ENCODE assay signal across 17 cellular contexts in genomic region chr2:96231316-96231715, GRCh38. TPM values are rescaled to one million over a fixed set of nuclear protein-coding genes. Genes with fewer than 3 reads are reported as not detected.
DNase-seq lines count a peak whose midpoint lies in the region; ATAC-seq and TF ChIP-seq lines count a peak whose summit lies in the region.
"Had no signal": no experiment of that assay in that cellular context is flagged by ENCODE, and none has a peak within 500 bp of the region (broad histone marks: within the 10 kb centered on the region; RNA-seq: fewer than 3 reads in every experiment).

No MANE protein-coding gene starts in this region.

- no peak for TF ChIP-seq EP300 in stomach (IDR thresholded peaks at IDR 0.05)

- no peaks in the 10 kb centered on the region for H3K4me1 ChIP-seq in RWPE2 (ENCODE audit: insufficient read depth, poor library complexity, severe bottlenecking)
- H3K4me1 ChIP-seq in uterus, result no peaks in the 10 kb centered on the region
- H3K4me1 ChIP-seq in stomach, result no peaks in the 10 kb centered on the region
- H3K4me1 ChIP-seq: BE2C, Caco-2 had no signal

- no peaks in the 10 kb centered on the region for H3K27me3 Mint-ChIP-seq in stimulated activated memory B cell treated with anti-CD40 and anti-IgM and Interleukin-4, amounts not matched to agents 10 μg/mL and 1 μg/mL and 100 μg/mL, for 72 hours
- H3K27me3 Mint-ChIP-seq: CD4-positive, CD25-positive, alpha-beta regulatory T cell; IgD-negative memory B cell had no signal

- H3K36me3 ChIP-seq in RWPE2 (ENCODE audit: low read depth), result no peaks in the 10 kb centered on the region
- no peaks in the 10 kb centered on the region for H3K36me3 ChIP-seq in uterus
- H3K36me3 ChIP-seq in stomach, result no peaks in the 10 kb centered on the region
- H3K36me3 ChIP-seq: BE2C had no signal

- peak; percentile 2 for DNase-seq in AG20443 (ENCODE audit: low spot score)
- no peak for DNase-seq in RWPE2 (ENCODE audit: low spot score)
- peak; percentile 20 for DNase-seq in kidney tubule cell (ENCODE audit: low spot score)
- no peak for DNase-seq in T-helper 1 cell
- no peak for DNase-seq in uterus
- no peak for DNase-seq in stomach
- no peak for DNase-seq in AML-193 (lab: John Stamatoyannopoulos, UW)
- DNase-seq: 8988T; BE2C; C1 segment of cervical spinal cord; Caco-2; CD4-positive, CD25-positive, alpha-beta regulatory T cell; GM23248; HFFc6 had no signal

- H3K27ac ChIP-seq in RWPE2 (ENCODE audit: poor library complexity, severe bottlenecking), result no peak overlapping the region
- no peak overlapping the region for H3K27ac ChIP-seq in uterus
- no peak overlapping the region for H3K27ac ChIP-seq in stomach
- H3K27ac ChIP-seq: GM23248 had no signal

- peaks cover 21% of the 10 kb centered on the region for H3K4me1 Mint-ChIP-seq in stimulated activated memory B cell treated with anti-CD40 and anti-IgM and Interleukin-4, amounts not matched to agents 10 μg/mL and 1 μg/mL and 100 μg/mL, for 72 hours

- H3K9me3 ChIP-seq in RWPE2 (ENCODE audit: severe bottlenecking) (no peaks in the 10 kb centered on the region), uterus (no peaks in the 10 kb centered on the region), stomach (no peaks in the 10 kb centered on the region)
- H3K9me3 ChIP-seq: BE2C, Caco-2 had no signal

- peak overlapping the region; percentile 53 for H3K27ac Mint-ChIP-seq in stimulated activated memory B cell treated with anti-CD40 and anti-IgM and Interleukin-4, amounts not matched to agents 10 μg/mL and 1 μg/mL and 100 μg/mL, for 72 hours
- H3K27ac Mint-ChIP-seq: HFFc6, IgD-negative memory B cell had no signal

- H3K27me3 ChIP-seq in RWPE2 (ENCODE audit: insufficient read depth, poor library complexity, severe bottlenecking) (no peaks in the 10 kb centered on the region), uterus (no peaks in the 10 kb centered on the region), stomach (no peaks in the 10 kb centered on the region)
- H3K27me3 ChIP-seq: BE2C had no signal

- peaks cover 5% of the 10 kb centered on the region for H3K36me3 Mint-ChIP-seq in stimulated activated memory B cell treated with anti-CD40 and anti-IgM and Interleukin-4, amounts not matched to agents 10 μg/mL and 1 μg/mL and 100 μg/mL, for 72 hours

- H3K4me3 Mint-ChIP-seq in stimulated activated memory B cell treated with anti-CD40 and anti-IgM and Interleukin-4, amounts not matched to agents 10 μg/mL and 1 μg/mL and 100 μg/mL, for 72 hours, result no peak overlapping the region
- H3K4me3 Mint-ChIP-seq: CD4-positive, CD25-positive, alpha-beta regulatory T cell; HFFc6; IgD-negative memory B cell had no signal

- peak; percentile 25; the same call in 1 of the 3 replicates for ATAC-seq in RWPE2 (ENCODE audit: low read depth)
- ATAC-seq in stimulated activated memory B cell treated with anti-CD40 and anti-IgM and Interleukin-4, amounts not matched to agents 10 μg/mL and 1 μg/mL and 100 μg/mL, for 72 hours, result no peak
- ATAC-seq: HCT116 had no signal

- intact Hi-C loops in uterus (cut with DNase I; ENCODE audit: low total_unique reads) (no loop called here), stomach (cut with DNase I; ENCODE audit: low total_unique reads) (no loop called here)

- H3K4me3 ChIP-seq in RWPE2 (ENCODE audit: severe bottlenecking) (no peak overlapping the region), uterus (no peak overlapping the region), stomach (no peak overlapping the region)
- H3K4me3 ChIP-seq: GM23248 had no signal

- H3K9me3 Mint-ChIP-seq in stimulated activated memory B cell treated with anti-CD40 and anti-IgM and Interleukin-4, amounts not matched to agents 10 μg/mL and 1 μg/mL and 100 μg/mL, for 72 hours, result no peaks in the 10 kb centered on the region
- H3K9me3 Mint-ChIP-seq: CD4-positive, CD25-positive, alpha-beta regulatory T cell; HFFc6; IgD-negative memory B cell had no signal

- TF ChIP-seq CTCF in RWPE2 (IDR thresholded peaks at IDR 0.05; ENCODE audit: poor library complexity, severe bottlenecking), result no peak
- TF ChIP-seq CTCF in uterus (IDR thresholded peaks at IDR 0.05), result no peak
- no peak for TF ChIP-seq CTCF in stomach (IDR thresholded peaks at IDR 0.05)

- TF ChIP-seq POLR2A in uterus (IDR thresholded peaks at IDR 0.05) (no peak), stomach (IDR thresholded peaks at IDR 0.05) (no peak)

- WGBS in stomach, 5 donors, result 87 to 99% (median 98%) methylated on average over 4 of the region's 4 CpGs

RNA-seq across cellular contexts. Expression of gene STARD7, which starts 22.7 kb away (rescaled TPM):
- total RNA-seq in uterus (100 to 1,000 TPM in 1 of 4 donors, 10 to 100 TPM in 3; 53.5 to 128 (median 76.4) TPM), stomach (100 to 1,000 TPM in 2 of 5 donors, 10 to 100 TPM in 3; 30.3 to 165 (median 87.5) TPM)
- polyA plus RNA-seq in stomach, result 10 to 100 TPM; 34.6 to 46.4 (median 43.1) TPM

RNA-seq across cellular contexts. Expression of gene TMEM127, which starts 34.5 kb away (rescaled TPM):
- total RNA-seq in uterus (10 to 100 TPM; 17.0 to 45.4 (median 22.3) TPM), stomach (10 to 100 TPM in 4 of 5 donors, 1 to 10 TPM in 1; 5.8 to 51.6 (median 21.9) TPM)
- 10 to 100 TPM in 1 of 3 donors, 1 to 10 TPM in 2; 5.7 to 11.4 (median 9.6) TPM for polyA plus RNA-seq in stomach

RNA-seq across cellular contexts. Expression of gene CIAO1, which starts 34.7 kb away (rescaled TPM):
- total RNA-seq in uterus, result 100 to 1,000 TPM in 2 of 4 donors, 10 to 100 TPM in 2; 60.1 to 113 (median 89.3) TPM
- total RNA-seq in stomach, result 100 to 1,000 TPM in 2 of 5 donors, 10 to 100 TPM in 3; 58.3 to 161 (median 95.3) TPM
- polyA plus RNA-seq in stomach, result 10 to 100 TPM; 29.3 to 43.4 (median 42.3) TPM

Comparison
In these comparisons a context has a peak if more than half of its experiments do, and no peak if none do; other contexts are left out.
1. DNase-seq: peak in AG20443 (single experiment) and kidney tubule cell (single experiment); none in RWPE2 (single experiment), T-helper 1 cell (0 of 5), uterus (0 of 2), stomach (single experiment) and AML-193 (0 of 2).